In genomic region chr6:29941916-29942274, GRCh38 we compare ENCODE assay signal across 8 cellular contexts. TPM values are rescaled to one million over a fixed set of nuclear protein-coding genes. Genes with fewer than 3 reads are reported as not detected.
DNase-seq lines count a peak whose midpoint lies in the region; ATAC-seq and FAIRE-seq lines count a peak whose summit lies in the region.

No MANE protein-coding gene starts in this region.

- H3K4me2 ChIP-seq in GM23248 (ENCODE audit: unreplicated experiment), result peak overlapping the region; percentile 81

- H4K20me1 ChIP-seq in GM23248 (ENCODE audit: insufficient read depth), result no peaks in the 10 kb centered on the region; the same call in 1 of the 2 replicates

- no peaks in the 10 kb centered on the region for H3K9me3 Mint-ChIP-seq in activated CD4-positive, alpha-beta memory T cell treated with anti-CD3 and anti-CD28 coated beads for 36 hours

- H3K9me3 ChIP-seq in GM23248 (ENCODE audit: low read depth) (no peaks in the 10 kb centered on the region), small intestine (ENCODE audit: control insufficient read depth, low read depth) (no peaks in the 10 kb centered on the region)

- DNase-seq in GM23248 (no peak), left ventricle myocardium superior (no peak), small intestine (no peak), NCI-H1930 (lab: John Stamatoyannopoulos, UW) (no peak), inferior parietal cortex (ENCODE audit: extremely low spot score) (no peak)
- no peak for DNase-seq in activated CD4-positive, alpha-beta memory T cell treated with anti-CD3 and anti-CD28 coated beads for 36 hours

- in situ Hi-C loops in GM23248 (cut with MboI), result no loop called here

- CTCF ChIA-PET in activated CD4-positive, alpha-beta memory T cell treated with anti-CD3 and anti-CD28 coated beads for 36 hours (lab: Charles Lee), result interaction anchor here (0.9 kb wide), 1 partner anchor 93 kb away, joined by 4 read pairs; no protein-coding TSS in a partner anchor

- POLR2A ChIA-PET in activated CD4-positive, alpha-beta memory T cell treated with anti-CD3 and anti-CD28 coated beads for 36 hours (lab: Charles Lee), result interaction anchor here (0.9 to 1.1 kb wide), 4 partner anchors 16 to 237 kb away, joined by 3 to 4 read pairs (median 3); no protein-coding TSS in a partner anchor

- ATAC-seq in left ventricle myocardium superior, result peak; percentile 46
- ATAC-seq in HG02870 (IDR thresholded peaks at IDR 0.05; ENCODE audit: unreplicated experiment), result no peak
- ATAC-seq in GM21390 (IDR thresholded peaks at IDR 0.05; ENCODE audit: unreplicated experiment), result no peak

- FAIRE-seq in small intestine (lab: Jason Lieb, UNC), result no peak

- H3K36me3 Mint-ChIP-seq in activated CD4-positive, alpha-beta memory T cell treated with anti-CD3 and anti-CD28 coated beads for 36 hours, result peaks cover 44% of the 10 kb centered on the region

- H2AFZ ChIP-seq in GM23248, result peak overlapping the region; percentile 80

- no peaks in the 10 kb centered on the region for H3K79me2 ChIP-seq in GM23248 (ENCODE audit: insufficient read depth)

- intact Hi-C loops in activated CD4-positive, alpha-beta memory T cell treated with anti-CD3 and anti-CD28 coated beads for 36 hours (cut with micrococcal nuclease), result loop anchor here (1.0 to 5.0 kb wide), 5 partner anchors 15 to 119 kb away; partner anchors contain the start of gene POLR1H
- intact Hi-C loops in left ventricle myocardium superior (cut with micrococcal nuclease), result no loop called here

- WGBS in GM23248 (ENCODE audit: low coverage in 1 of 2, low lambda C conversion rate in 2 of 2, missing lambda C conversion rate in 2 of 2), 2 experiments, result 0 to 1% methylated on average over 3 to 4 of the region's 5 CpGs
- 1 to 2% (median 2%) methylated on average over 5 of the region's 5 CpGs for WGBS in small intestine, 3 donors

- H3K27ac Mint-ChIP-seq in activated CD4-positive, alpha-beta memory T cell treated with anti-CD3 and anti-CD28 coated beads for 36 hours, result peak overlapping the region; percentile 98

- H3K27me3 ChIP-seq in GM23248 (replicated peaks; ENCODE audit: insufficient read depth) (no peaks in the 10 kb centered on the region), small intestine (ENCODE audit: control insufficient read depth in 2 of 2, insufficient read depth in 2 of 2, low read length in 2 of 2) (no peaks in the 10 kb centered on the region)

- H3F3A ChIP-seq in GM23248 (ENCODE audit: insufficient read depth), result no peaks in the 10 kb centered on the region

- H3K9me2 ChIP-seq in GM23248 (ENCODE audit: insufficient read depth), result no peaks in the 10 kb centered on the region

- H3K4me3 ChIP-seq in GM23248, result peak overlapping the region; percentile 76
- peak overlapping the region; percentile 31 to 93 for H3K4me3 ChIP-seq in small intestine (ENCODE audit: low read depth in 1 of 2, low read length in 2 of 2)

- H3K9ac ChIP-seq in GM23248, result peak overlapping the region; percentile 92

- H3K27me3 Mint-ChIP-seq in activated CD4-positive, alpha-beta memory T cell treated with anti-CD3 and anti-CD28 coated beads for 36 hours, result peaks cover 2% of the 10 kb centered on the region

- peak overlapping the region; percentile 89 for H3K4me3 Mint-ChIP-seq in activated CD4-positive, alpha-beta memory T cell treated with anti-CD3 and anti-CD28 coated beads for 36 hours

- H3K4me1 ChIP-seq in GM23248 (ENCODE audit: insufficient read depth) (no peaks in the 10 kb centered on the region), small intestine (ENCODE audit: control insufficient read depth in 2 of 2, insufficient read depth in 1 of 2, low read depth in 1 of 2, low read length in 1 of 2) (peaks cover 0 to 10% of the 10 kb centered on the region in 2 donors)

- H3K4me1 Mint-ChIP-seq in activated CD4-positive, alpha-beta memory T cell treated with anti-CD3 and anti-CD28 coated beads for 36 hours (ENCODE audit: low read depth), result peaks cover 51% of the 10 kb centered on the region

- H3K36me3 ChIP-seq in GM23248 (ENCODE audit: low read depth), result no peaks in the 10 kb centered on the region
- H3K36me3 ChIP-seq in small intestine (ENCODE audit: control insufficient read depth in 2 of 2, insufficient read depth in 2 of 2, low read length in 2 of 2), result peaks cover 3 to 8% of the 10 kb centered on the region in 2 donors

- H3K27ac ChIP-seq in GM23248 (peak overlapping the region; percentile 88), small intestine (ENCODE audit: low read depth in 1 of 2, low read length in 1 of 2) (peak overlapping the region; percentile 91 to 97)

RNA-seq across cellular contexts. Expression of gene HLA-A, which starts 0.4 kb away (rescaled TPM):
- total RNA-seq in GM23248 (2014; rRNA removed; shearing (Covaris generic)), result 546 and 634 TPM in 2 replicates
- 508 and 529 TPM in 2 replicates for polyA plus RNA-seq in GM23248 (2016; fragmentation: Nextera tagmentation; extraction: Ambion mirVana)
- 1,000 to 10,000 TPM; 1,413 to 1,470 TPM for total RNA-seq in activated CD4-positive, alpha-beta memory T cell treated with anti-CD3 and anti-CD28 coated beads for 36 hours
- 256 TPM for total RNA-seq in left ventricle myocardium superior
- polyA plus RNA-seq in small intestine, result 1,000 to 10,000 TPM in 2 of 3 donors, 100 to 1,000 TPM in 1; 844 to 1,584 (median 1,194) TPM
